28 cellular contexts compared by ENCODE assay signal in the genomic region with DNA sequence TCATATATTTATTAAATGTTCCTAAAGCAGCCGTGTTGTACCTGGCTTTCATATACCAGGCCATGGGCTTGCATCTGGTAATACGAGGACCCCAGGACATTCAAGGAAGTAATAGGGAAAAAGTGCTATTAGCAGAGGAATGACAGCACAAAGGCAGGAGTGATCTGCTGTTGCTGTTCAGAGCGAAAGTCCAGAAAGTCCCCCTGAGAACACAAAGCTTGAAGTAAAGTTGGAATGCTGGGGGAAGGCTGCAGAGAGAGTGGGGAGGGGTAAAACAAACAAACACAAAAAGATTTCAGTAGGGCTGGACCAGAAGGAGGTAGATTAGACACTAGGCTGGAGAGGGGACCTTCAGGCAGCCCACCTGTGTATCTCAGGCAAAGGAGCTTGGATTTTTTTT.
"Had no signal": no experiment of that assay in that cellular context is flagged by ENCODE, and none has a peak within 500 bp of the region (broad histone marks: within the 10 kb centered on the region; RNA-seq: fewer than 3 reads in every experiment).

No MANE protein-coding gene starts in this region.

- H3K4me3 ChIP-seq: left lung, lower lobe of right lung, ovary, prostate gland, sigmoid colon, spleen, suprapubic skin, thoracic aorta, tibial nerve, uterus had no signal

- H3K36me3 Mint-ChIP-seq: naive B cell; natural killer cell; stimulated activated effector memory CD8-positive, alpha-beta T cell treated with anti-CD3 and anti-CD28 coated beads, Interleukin-12 subunit alpha, Interleukin-12 subunit beta, amount 100 ng/mL, for 72 hours; type B pancreatic cell had no signal

- H3K27ac ChIP-seq: left lung, lower lobe of right lung, neutrophil, ovary, prostate gland, sigmoid colon, spleen, suprapubic skin, thoracic aorta, tibial nerve, uterus had no signal

- H3K36me3 ChIP-seq: left lung, lower lobe of right lung, neutrophil, ovary, prostate gland, sigmoid colon, spleen, suprapubic skin, thoracic aorta, tibial nerve, uterus had no signal

- H3K4me3 Mint-ChIP-seq: naive B cell; natural killer cell; nephron progenitor cell; stimulated activated effector memory CD8-positive, alpha-beta T cell treated with anti-CD3 and anti-CD28 coated beads, Interleukin-12 subunit alpha, Interleukin-12 subunit beta, amount 100 ng/mL, for 72 hours; stimulated activated naive CD8-positive, alpha-beta T cell treated with anti-CD3 and anti-CD28 coated beads, Interleukin-15, Interleukin-2, amounts not matched to agents 100 ng/mL and 50 ng/mL, for 24 hours; type B pancreatic cell had no signal

- H3K4me1 ChIP-seq: left lung, lower lobe of right lung, prostate gland, spleen, suprapubic skin, tibial nerve, uterus had no signal

- H3K9me3 ChIP-seq: left lung, lower lobe of right lung, neutrophil, ovary, prostate gland, sigmoid colon, spleen, suprapubic skin, thoracic aorta, tibial nerve, uterus had no signal

- ATAC-seq: left lung; lower lobe of right lung; natural killer cell; right cardiac atrium; stimulated activated effector memory CD8-positive, alpha-beta T cell treated with anti-CD3 and anti-CD28 coated beads, Interleukin-12 subunit alpha, Interleukin-12 subunit beta, amount 100 ng/mL, for 72 hours had no signal

- DNase-seq: head of caudate nucleus; hypothalamus; islet precursor cell; left lung; lower lobe of right lung; mammary epithelial cell; mesenchymal stem cell; naive B cell; natural killer cell; nephron progenitor cell; occipital lobe; ovary; retina; right cardiac atrium; sigmoid colon; small intestine; spleen; stimulated activated CD4-positive, alpha-beta T cell treated with anti-CD3 and anti-CD28 coated beads, Interleukin-4, amount 100 ng/mL, for 24 hours; stimulated activated naive CD4-positive, alpha-beta T cell; uterus had no signal

- H3K27me3 ChIP-seq: left lung, neutrophil, ovary, sigmoid colon, spleen, suprapubic skin, tibial nerve, uterus had no signal

- H3K27me3 Mint-ChIP-seq: stimulated activated naive CD8-positive, alpha-beta T cell treated with anti-CD3 and anti-CD28 coated beads, Interleukin-15, Interleukin-2, amounts not matched to agents 100 ng/mL and 50 ng/mL, for 24 hours; type B pancreatic cell had no signal

- H3K4me1 Mint-ChIP-seq: naive B cell had no signal

- H3K27ac Mint-ChIP-seq: naive B cell; natural killer cell; stimulated activated effector memory CD8-positive, alpha-beta T cell treated with anti-CD3 and anti-CD28 coated beads, Interleukin-12 subunit alpha, Interleukin-12 subunit beta, amount 100 ng/mL, for 72 hours; stimulated activated naive CD8-positive, alpha-beta T cell treated with anti-CD3 and anti-CD28 coated beads, Interleukin-15, Interleukin-2, amounts not matched to agents 100 ng/mL and 50 ng/mL, for 24 hours; type B pancreatic cell had no signal

- H3K9me3 Mint-ChIP-seq: natural killer cell; nephron progenitor cell; stimulated activated effector memory CD8-positive, alpha-beta T cell treated with anti-CD3 and anti-CD28 coated beads, Interleukin-12 subunit alpha, Interleukin-12 subunit beta, amount 100 ng/mL, for 72 hours; stimulated activated naive CD8-positive, alpha-beta T cell treated with anti-CD3 and anti-CD28 coated beads, Interleukin-15, Interleukin-2, amounts not matched to agents 100 ng/mL and 50 ng/mL, for 24 hours; type B pancreatic cell had no signal
